13 cellular contexts compared by ENCODE assay signal in genomic region chr21:46117586-46118304, GRCh38. TPM values are rescaled to one million over a fixed set of nuclear protein-coding genes. Genes with fewer than 3 reads are reported as not detected.
DNase-seq lines count a peak whose midpoint lies in the region; ATAC-seq and TF ChIP-seq lines count a peak whose summit lies in the region.
"Had no signal": no experiment of that assay in that cellular context is flagged by ENCODE, and none has a peak within 500 bp of the region (broad histone marks: within the 10 kb centered on the region; RNA-seq: fewer than 3 reads in every experiment).

No MANE protein-coding gene starts in this region.

- H3K4me3 ChIP-seq in dorsolateral prefrontal cortex (no peak overlapping the region), H7 (ENCODE audit: insufficient read depth, low read depth, low read length) (no peak overlapping the region)

- DNase-seq in natural killer cell (peak; percentile 14), dorsolateral prefrontal cortex (peak in 7 of 10 donors; percentile 1 to 42 (median 17)), mesothelial cell of epicardium (ENCODE audit: low spot score in 2 of 2, unreplicated experiment in 2 of 2) (peak; percentile 18 to 25), H7 (no peak), COLO668 (lab: John Stamatoyannopoulos, UW; ENCODE audit: unreplicated experiment) (no peak)
- DNase-seq in natural killer cell treated with Interleukin-12 subunit alpha and Interleukin-12 subunit beta and Interleukin-15 and Interleukin-18, amount 100 ng/mL, for 72 hours (ENCODE audit: low spot score), result no peak
- DNase-seq in effector CD8-positive, alpha-beta T cell (lab: John Stamatoyannopoulos, UW), result no peak
- DNase-seq: NCI-H146, NCI-H524 had no signal

- TF ChIP-seq CTCF in natural killer cell (IDR thresholded peaks at IDR 0.05) (no peak), dorsolateral prefrontal cortex (IDR thresholded peaks at IDR 0.05 in 54 of 56, conservative IDR thresholded peaks at IDR 0.05 in 2 of 56; ENCODE audit: low read depth in 1 of 56, partially characterized antibody in 56 of 56) (no peak), mesothelial cell of epicardium (IDR thresholded peaks at IDR 0.05; ENCODE audit: unreplicated experiment) (no peak)

- no peak overlapping the region for H3K27ac ChIP-seq in dorsolateral prefrontal cortex

- H3K4me3 Mint-ChIP-seq in natural killer cell, result no peak overlapping the region
- H3K4me3 Mint-ChIP-seq in natural killer cell treated with Interleukin-12 subunit alpha and Interleukin-12 subunit beta and Interleukin-15 and Interleukin-18, amount 100 ng/mL, for 72 hours, result no peak overlapping the region
- no peak overlapping the region for H3K4me3 Mint-ChIP-seq in mesothelial cell of epicardium
- H3K4me3 Mint-ChIP-seq: memory B cell had no signal

- H3K27ac Mint-ChIP-seq in natural killer cell, result no peak overlapping the region
- H3K27ac Mint-ChIP-seq in natural killer cell treated with Interleukin-12 subunit alpha and Interleukin-12 subunit beta and Interleukin-15 and Interleukin-18, amount 100 ng/mL, for 72 hours, result no peak overlapping the region
- no peak overlapping the region for H3K27ac Mint-ChIP-seq in mesothelial cell of epicardium
- H3K27ac Mint-ChIP-seq: memory B cell had no signal

- H3K27me3 ChIP-seq in dorsolateral prefrontal cortex, result peaks cover 0 to 5% (median 0%) of the 10 kb centered on the region in 45 donors
- H3K27me3 ChIP-seq in H7 (ENCODE audit: control insufficient read depth, insufficient read depth, low read length), result no peaks in the 10 kb centered on the region

- H3K36me3 ChIP-seq in H7 (replicated peaks; ENCODE audit: control insufficient read depth, insufficient read depth, low read length), result peaks cover 13% of the 10 kb centered on the region

- no peaks in the 10 kb centered on the region for H3K36me3 Mint-ChIP-seq in natural killer cell
- H3K36me3 Mint-ChIP-seq in natural killer cell treated with Interleukin-12 subunit alpha and Interleukin-12 subunit beta and Interleukin-15 and Interleukin-18, amount 100 ng/mL, for 72 hours, result no peaks in the 10 kb centered on the region
- peaks cover 21% of the 10 kb centered on the region for H3K36me3 Mint-ChIP-seq in mesothelial cell of epicardium
- H3K36me3 Mint-ChIP-seq: memory B cell had no signal

- H3K4me1 Mint-ChIP-seq in natural killer cell, result no peaks in the 10 kb centered on the region
- no peaks in the 10 kb centered on the region for H3K4me1 Mint-ChIP-seq in natural killer cell treated with Interleukin-12 subunit alpha and Interleukin-12 subunit beta and Interleukin-15 and Interleukin-18, amount 100 ng/mL, for 72 hours (ENCODE audit: low read depth in 2 of 2)
- H3K4me1 Mint-ChIP-seq in mesothelial cell of epicardium, result no peaks in the 10 kb centered on the region
- H3K4me1 Mint-ChIP-seq: memory B cell had no signal

- H3K9me3 Mint-ChIP-seq in natural killer cell (no peaks in the 10 kb centered on the region), mesothelial cell of epicardium (no peaks in the 10 kb centered on the region)
- no peaks in the 10 kb centered on the region for H3K9me3 Mint-ChIP-seq in natural killer cell treated with Interleukin-12 subunit alpha and Interleukin-12 subunit beta and Interleukin-15 and Interleukin-18, amount 100 ng/mL, for 72 hours
- H3K9me3 Mint-ChIP-seq: memory B cell had no signal

- intact Hi-C loops in natural killer cell (cut with micrococcal nuclease), result no loop called here
- intact Hi-C loops in dorsolateral prefrontal cortex (cut with DNase I), result no loop called here

- H3K27me3 Mint-ChIP-seq in natural killer cell (ENCODE audit: low read depth in 2 of 2), result no peaks in the 10 kb centered on the region
- H3K27me3 Mint-ChIP-seq in natural killer cell treated with Interleukin-12 subunit alpha and Interleukin-12 subunit beta and Interleukin-15 and Interleukin-18, amount 100 ng/mL, for 72 hours, result no peaks in the 10 kb centered on the region
- no peaks in the 10 kb centered on the region for H3K27me3 Mint-ChIP-seq in mesothelial cell of epicardium (ENCODE audit: low read depth)

- ATAC-seq in natural killer cell (no peak), HG03025 (IDR thresholded peaks at IDR 0.05; ENCODE audit: low FRiP score, unreplicated experiment) (no peak)
- ATAC-seq in natural killer cell treated with Interleukin-12 subunit alpha and Interleukin-12 subunit beta and Interleukin-15 and Interleukin-18, amount 100 ng/mL, for 72 hours, result no peak

RNA-seq across cellular contexts. Expression of gene COL6A2, which starts 19.8 kb away (rescaled TPM):
- total RNA-seq in natural killer cell (100 to 1,000 TPM in 1 of 3 donors, 10 to 100 TPM in 2; 93.9 to 110 (median 97.2) TPM), dorsolateral prefrontal cortex (10 to 100 TPM in 83 of 120 experiments, 1 to 10 TPM in 37; 4.3 to 57.2 (median 12.6) TPM), mesothelial cell of epicardium (846 to 986 TPM (median 933 TPM) in 3 replicates)
- total RNA-seq in natural killer cell treated with Interleukin-12 subunit alpha and Interleukin-12 subunit beta and Interleukin-15 and Interleukin-18, amount 100 ng/mL, for 72 hours, result 1 to 10 TPM in 1 of 2 donors, under 1 TPM in 1; 0.88 to 4.2 TPM
- 127 and 143 TPM in 2 replicates for total RNA-seq in H7 (2014; rRNA removed; shearing (Covaris generic))
- total RNA-seq: OCI-LY7 had no signal

RNA-seq across cellular contexts. Expression of gene FTCD, which starts 37.6 kb away (rescaled TPM):
- total RNA-seq in natural killer cell, result under 1 TPM in 1 of 3 donors, not detected in 2; 0.34 TPM
- total RNA-seq in natural killer cell treated with Interleukin-12 subunit alpha and Interleukin-12 subunit beta and Interleukin-15 and Interleukin-18, amount 100 ng/mL, for 72 hours, result not detected
- total RNA-seq in dorsolateral prefrontal cortex, result 10 to 100 TPM in 104 of 120 experiments, 1 to 10 TPM in 16; 4.0 to 48.0 (median 20.5) TPM
- total RNA-seq in mesothelial cell of epicardium, result 8.8 to 12.5 TPM (median 9.6 TPM) in 3 replicates
- 1.6 TPM in 1 of 2 replicates, not detected in the other for total RNA-seq in H7 (2014; rRNA removed; shearing (Covaris generic))
- total RNA-seq: subcutaneous adipose tissue had no signal

Comparison
In these comparisons a context has a peak if more than half of its experiments do, and no peak if none do; other contexts are left out.
1. DNase-seq: peak in natural killer cell (single experiment), dorsolateral prefrontal cortex (7 of 10) and mesothelial cell of epicardium (2 of 2); none in natural killer cell treated with Interleukin-12 subunit alpha and Interleukin-12 subunit beta and Interleukin-15 and Interleukin-18, amount 100 ng/mL, for 72 hours (single experiment), H7 (single experiment), COLO668 (single experiment) and effector CD8-positive, alpha-beta T cell (single experiment).